14 cellular contexts compared by ENCODE assay signal in genomic region chr4:3217771-3218170, GRCh38.
"Had no signal": no experiment of that assay in that cellular context is flagged by ENCODE, and none has a peak within 500 bp of the region (broad histone marks: within the 10 kb centered on the region; RNA-seq: fewer than 3 reads in every experiment).

No MANE protein-coding gene starts in this region.

- ATAC-seq: gastrocnemius medialis; natural killer cell; right cardiac atrium; stimulated activated effector memory CD8-positive, alpha-beta T cell treated with anti-CD3 and anti-CD28 coated beads, Interleukin-12 subunit alpha, Interleukin-12 subunit beta, amount 100 ng/mL, for 72 hours had no signal

- H3K27me3 ChIP-seq: esophagus muscularis mucosa, gastrocnemius medialis, ovary, tibial artery, upper lobe of left lung, uterus had no signal

- H3K27ac ChIP-seq: epithelial cell of prostate, esophagus muscularis mucosa, gastrocnemius medialis, ovary, tibial artery, upper lobe of left lung, uterus had no signal

- H3K4me3 ChIP-seq: esophagus muscularis mucosa, gastrocnemius medialis, ovary, tibial artery, upper lobe of left lung, uterus had no signal

- H3K4me1 ChIP-seq: esophagus muscularis mucosa, tibial artery, uterus had no signal

- H3K36me3 ChIP-seq: ovary, uterus had no signal

- DNase-seq: effector memory CD4-positive, alpha-beta T cell; gastrocnemius medialis; islet precursor cell; natural killer cell; right cardiac atrium; stimulated activated CD4-positive, alpha-beta T cell treated with anti-CD3 and anti-CD28 coated beads, Interleukin-4, amount 100 ng/mL, for 1 hour; stimulated activated CD8-positive, alpha-beta memory T cell treated with anti-CD3 and anti-CD28 coated beads, Interleukin-4, amount 100 ng/mL, for 48 hours; uterus had no signal

- H3K9me3 ChIP-seq: esophagus muscularis mucosa, gastrocnemius medialis, ovary, tibial artery, upper lobe of left lung, uterus had no signal
